1 cellular context compared by ENCODE assay signal in the genomic region with DNA sequence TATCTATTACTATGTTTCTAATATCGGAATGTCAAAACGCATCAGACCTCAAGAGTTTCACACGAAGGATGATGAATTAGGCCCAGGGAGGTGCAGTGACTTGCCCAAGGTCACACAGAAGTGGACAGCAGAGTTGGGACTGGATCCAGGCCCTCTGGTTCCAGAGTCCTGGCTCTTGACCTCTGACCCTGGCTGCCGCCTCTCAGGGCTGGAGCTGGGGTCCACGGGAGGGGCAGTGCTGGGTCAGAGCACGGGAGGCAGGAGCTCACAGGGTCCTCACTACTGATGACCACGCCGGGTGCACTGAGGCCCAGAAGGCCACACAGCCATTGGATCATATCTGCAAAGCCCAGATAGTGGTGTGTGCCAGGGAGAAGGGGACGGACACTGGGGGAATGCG.
TF ChIP-seq lines count a peak whose summit lies in the region.

No MANE protein-coding gene starts in this region.

TF ChIP-seq in HepG2, 621 proteins besides CTCF, POLR2A, EP300 and RAD21:
- TF ChIP-seq ZNF768 (CRISPR knock-in tag; IDR thresholded peaks at IDR 0.05): peak; percentile 54; the same call in 1 of the 2 replicates
- TF ChIP-seq, protein P1, sequence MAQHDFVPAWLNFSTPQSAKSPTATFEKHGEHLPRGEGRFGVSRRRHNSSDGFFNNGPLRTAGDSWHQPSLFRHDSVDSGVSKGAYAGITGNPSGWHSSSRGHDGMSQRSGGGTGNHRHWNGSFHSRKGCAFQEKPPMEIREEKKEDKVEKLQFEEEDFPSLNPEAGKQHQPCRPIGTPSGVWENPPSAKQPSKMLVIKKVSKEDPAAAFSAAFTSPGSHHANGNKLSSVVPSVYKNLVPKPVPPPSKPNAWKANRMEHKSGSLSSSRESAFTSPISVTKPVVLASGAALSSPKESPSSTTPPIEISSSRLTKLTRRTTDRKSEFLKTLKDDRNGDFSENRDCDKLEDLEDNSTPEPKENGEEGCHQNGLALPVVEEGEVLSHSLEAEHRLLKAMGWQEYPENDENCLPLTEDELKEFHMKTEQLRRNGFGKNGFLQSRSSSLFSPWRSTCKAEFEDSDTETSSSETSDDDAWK (CRISPR knock-in tag; IDR thresholded peaks at IDR 0.05): no peak
TF ChIP-seq in HepG2: peak in this region for 1.
